In the genomic region with DNA sequence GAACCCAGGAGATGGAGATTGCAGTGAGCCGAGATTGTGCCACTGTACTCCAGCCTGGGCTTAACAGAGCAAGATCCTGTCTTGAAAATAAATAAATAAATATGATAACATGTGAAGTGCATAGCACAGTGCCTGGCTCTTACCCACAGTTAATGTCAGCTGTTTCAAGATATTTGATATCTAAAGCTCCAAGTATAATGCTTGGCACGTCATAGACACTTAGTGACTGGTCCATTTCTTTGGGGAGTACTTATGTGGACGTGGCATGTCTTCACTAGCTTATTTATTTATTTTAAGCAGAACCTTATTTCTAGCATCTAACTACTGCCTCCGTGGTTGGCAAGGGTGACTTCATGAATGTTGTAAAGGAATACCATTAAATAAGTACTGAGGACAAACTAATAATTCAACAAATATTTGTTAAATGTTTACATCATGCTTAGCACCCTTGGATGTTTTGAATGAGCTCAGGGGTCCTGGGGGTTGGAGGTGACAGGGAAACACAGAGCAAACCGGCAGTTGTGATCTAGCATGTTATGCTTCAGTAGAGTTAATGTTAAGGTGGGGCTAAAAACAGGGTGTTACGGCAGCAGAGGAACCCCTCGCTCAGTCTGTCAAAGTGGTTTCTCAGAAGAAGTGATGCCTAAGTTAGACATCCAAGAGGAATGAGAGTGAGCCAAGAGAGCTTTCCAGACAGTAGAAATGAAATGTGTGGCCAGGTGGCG, we compare ENCODE assay signal across 1 cellular context.
TF ChIP-seq lines count a peak whose summit lies in the region.

No MANE protein-coding gene starts in this region.

TF ChIP-seq in GM23338, 12 proteins besides CTCF, POLR2A, EP300 and RAD21 (continued from another document):
- TF ChIP-seq, protein P1, sequence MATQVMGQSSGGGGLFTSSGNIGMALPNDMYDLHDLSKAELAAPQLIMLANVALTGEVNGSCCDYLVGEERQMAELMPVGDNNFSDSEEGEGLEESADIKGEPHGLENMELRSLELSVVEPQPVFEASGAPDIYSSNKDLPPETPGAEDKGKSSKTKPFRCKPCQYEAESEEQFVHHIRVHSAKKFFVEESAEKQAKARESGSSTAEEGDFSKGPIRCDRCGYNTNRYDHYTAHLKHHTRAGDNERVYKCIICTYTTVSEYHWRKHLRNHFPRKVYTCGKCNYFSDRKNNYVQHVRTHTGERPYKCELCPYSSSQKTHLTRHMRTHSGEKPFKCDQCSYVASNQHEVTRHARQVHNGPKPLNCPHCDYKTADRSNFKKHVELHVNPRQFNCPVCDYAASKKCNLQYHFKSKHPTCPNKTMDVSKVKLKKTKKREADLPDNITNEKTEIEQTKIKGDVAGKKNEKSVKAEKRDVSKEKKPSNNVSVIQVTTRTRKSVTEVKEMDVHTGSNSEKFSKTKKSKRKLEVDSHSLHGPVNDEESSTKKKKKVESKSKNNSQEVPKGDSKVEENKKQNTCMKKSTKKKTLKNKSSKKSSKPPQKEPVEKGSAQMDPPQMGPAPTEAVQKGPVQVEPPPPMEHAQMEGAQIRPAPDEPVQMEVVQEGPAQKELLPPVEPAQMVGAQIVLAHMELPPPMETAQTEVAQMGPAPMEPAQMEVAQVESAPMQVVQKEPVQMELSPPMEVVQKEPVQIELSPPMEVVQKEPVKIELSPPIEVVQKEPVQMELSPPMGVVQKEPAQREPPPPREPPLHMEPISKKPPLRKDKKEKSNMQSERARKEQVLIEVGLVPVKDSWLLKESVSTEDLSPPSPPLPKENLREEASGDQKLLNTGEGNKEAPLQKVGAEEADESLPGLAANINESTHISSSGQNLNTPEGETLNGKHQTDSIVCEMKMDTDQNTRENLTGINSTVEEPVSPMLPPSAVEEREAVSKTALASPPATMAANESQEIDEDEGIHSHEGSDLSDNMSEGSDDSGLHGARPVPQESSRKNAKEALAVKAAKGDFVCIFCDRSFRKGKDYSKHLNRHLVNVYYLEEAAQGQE (IDR thresholded peaks at IDR 0.05; ENCODE audit: unreplicated experiment) = no peak
- TF ChIP-seq POLR2AphosphoS5 (IDR thresholded peaks at IDR 0.05; ENCODE audit: low read depth) (no peak), NANOG (IDR thresholded peaks at IDR 0.05; ENCODE audit: borderline replicate concordance) (no peak), ZNF114 (CRISPR knock-in tag; IDR thresholded peaks at IDR 0.05) (no peak), EZH2 (IDR thresholded peaks at IDR 0.05; ENCODE audit: low read depth, unreplicated experiment) (no peak), STAT1 (IDR thresholded peaks at IDR 0.05; ENCODE audit: unreplicated experiment) (no peak), ZNF331 (CRISPR knock-in tag; IDR thresholded peaks at IDR 0.05; ENCODE audit: low read depth) (no peak), JUNB (IDR thresholded peaks at IDR 0.05; ENCODE audit: unreplicated experiment) (no peak), CREB1 (CRISPR knock-in tag; IDR thresholded peaks at IDR 0.05; ENCODE audit: low read depth) (no peak)
- TF ChIP-seq, protein P2, sequence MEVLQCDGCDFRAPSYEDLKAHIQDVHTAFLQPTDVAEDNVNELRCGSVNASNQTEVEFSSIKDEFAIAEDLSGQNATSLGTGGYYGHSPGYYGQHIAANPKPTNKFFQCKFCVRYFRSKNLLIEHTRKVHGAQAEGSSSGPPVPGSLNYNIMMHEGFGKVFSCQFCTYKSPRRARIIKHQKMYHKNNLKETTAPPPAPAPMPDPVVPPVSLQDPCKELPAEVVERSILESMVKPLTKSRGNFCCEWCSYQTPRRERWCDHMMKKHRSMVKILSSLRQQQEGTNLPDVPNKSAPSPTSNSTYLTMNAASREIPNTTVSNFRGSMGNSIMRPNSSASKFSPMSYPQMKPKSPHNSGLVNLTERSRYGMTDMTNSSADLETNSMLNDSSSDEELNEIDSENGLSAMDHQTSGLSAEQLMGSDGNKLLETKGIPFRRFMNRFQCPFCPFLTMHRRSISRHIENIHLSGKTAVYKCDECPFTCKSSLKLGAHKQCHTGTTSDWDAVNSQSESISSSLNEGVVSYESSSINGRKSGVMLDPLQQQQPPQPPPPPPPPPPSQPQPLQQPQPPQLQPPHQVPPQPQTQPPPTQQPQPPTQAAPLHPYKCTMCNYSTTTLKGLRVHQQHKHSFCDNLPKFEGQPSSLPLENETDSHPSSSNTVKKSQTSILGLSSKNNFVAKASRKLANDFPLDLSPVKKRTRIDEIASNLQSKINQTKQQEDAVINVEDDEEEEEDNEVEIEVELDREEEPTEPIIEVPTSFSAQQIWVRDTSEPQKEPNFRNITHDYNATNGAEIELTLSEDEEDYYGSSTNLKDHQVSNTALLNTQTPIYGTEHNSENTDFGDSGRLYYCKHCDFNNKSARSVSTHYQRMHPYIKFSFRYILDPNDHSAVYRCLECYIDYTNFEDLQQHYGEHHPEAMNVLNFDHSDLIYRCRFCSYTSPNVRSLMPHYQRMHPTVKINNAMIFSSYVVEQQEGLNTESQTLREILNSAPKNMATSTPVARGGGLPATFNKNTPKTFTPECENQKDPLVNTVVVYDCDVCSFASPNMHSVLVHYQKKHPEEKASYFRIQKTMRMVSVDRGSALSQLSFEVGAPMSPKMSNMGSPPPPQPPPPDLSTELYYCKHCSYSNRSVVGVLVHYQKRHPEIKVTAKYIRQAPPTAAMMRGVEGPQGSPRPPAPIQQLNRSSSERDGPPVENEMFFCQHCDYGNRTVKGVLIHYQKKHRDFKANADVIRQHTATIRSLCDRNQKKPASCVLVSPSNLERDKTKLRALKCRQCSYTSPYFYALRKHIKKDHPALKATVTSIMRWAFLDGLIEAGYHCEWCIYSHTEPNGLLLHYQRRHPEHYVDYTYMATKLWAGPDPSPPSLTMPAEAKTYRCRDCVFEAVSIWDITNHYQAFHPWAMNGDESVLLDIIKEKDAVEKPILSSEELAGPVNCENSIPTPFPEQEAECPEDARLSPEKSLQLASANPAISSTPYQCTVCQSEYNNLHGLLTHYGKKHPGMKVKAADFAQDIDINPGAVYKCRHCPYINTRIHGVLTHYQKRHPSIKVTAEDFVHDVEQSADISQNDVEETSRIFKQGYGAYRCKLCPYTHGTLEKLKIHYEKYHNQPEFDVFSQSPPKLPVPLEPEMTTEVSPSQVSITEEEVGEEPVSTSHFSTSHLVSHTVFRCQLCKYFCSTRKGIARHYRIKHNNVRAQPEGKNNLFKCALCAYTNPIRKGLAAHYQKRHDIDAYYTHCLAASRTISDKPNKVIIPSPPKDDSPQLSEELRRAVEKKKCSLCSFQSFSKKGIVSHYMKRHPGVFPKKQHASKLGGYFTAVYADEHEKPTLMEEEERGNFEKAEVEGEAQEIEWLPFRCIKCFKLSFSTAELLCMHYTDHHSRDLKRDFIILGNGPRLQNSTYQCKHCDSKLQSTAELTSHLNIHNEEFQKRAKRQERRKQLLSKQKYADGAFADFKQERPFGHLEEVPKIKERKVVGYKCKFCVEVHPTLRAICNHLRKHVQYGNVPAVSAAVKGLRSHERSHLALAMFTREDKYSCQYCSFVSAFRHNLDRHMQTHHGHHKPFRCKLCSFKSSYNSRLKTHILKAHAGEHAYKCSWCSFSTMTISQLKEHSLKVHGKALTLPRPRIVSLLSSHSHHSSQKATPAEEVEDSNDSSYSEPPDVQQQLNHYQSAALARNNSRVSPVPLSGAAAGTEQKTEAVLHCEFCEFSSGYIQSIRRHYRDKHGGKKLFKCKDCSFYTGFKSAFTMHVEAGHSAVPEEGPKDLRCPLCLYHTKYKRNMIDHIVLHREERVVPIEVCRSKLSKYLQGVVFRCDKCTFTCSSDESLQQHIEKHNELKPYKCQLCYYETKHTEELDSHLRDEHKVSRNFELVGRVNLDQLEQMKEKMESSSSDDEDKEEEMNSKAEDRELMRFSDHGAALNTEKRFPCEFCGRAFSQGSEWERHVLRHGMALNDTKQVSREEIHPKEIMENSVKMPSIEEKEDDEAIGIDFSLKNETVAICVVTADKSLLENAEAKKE (CRISPR knock-in tag; IDR thresholded peaks at IDR 0.05) = no peak
- TF ChIP-seq, protein P3, sequence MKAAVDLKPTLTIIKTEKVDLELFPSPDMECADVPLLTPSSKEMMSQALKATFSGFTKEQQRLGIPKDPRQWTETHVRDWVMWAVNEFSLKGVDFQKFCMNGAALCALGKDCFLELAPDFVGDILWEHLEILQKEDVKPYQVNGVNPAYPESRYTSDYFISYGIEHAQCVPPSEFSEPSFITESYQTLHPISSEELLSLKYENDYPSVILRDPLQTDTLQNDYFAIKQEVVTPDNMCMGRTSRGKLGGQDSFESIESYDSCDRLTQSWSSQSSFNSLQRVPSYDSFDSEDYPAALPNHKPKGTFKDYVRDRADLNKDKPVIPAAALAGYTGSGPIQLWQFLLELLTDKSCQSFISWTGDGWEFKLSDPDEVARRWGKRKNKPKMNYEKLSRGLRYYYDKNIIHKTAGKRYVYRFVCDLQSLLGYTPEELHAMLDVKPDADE (IDR thresholded peaks at IDR 0.05) = no peak
